ENCODE assay signal across 2 cellular contexts in genomic region chr19:15864824-15865223, GRCh38.
A peak's percentile ranks its signal among the peaks of the same experiment; 100 is the strongest.
TF ChIP-seq lines count a peak whose summit lies in the region.

No MANE protein-coding gene starts in this region.

TF ChIP-seq in HCT116, 20 proteins besides CTCF, POLR2A, EP300 and RAD21:
- no peak for TF ChIP-seq EZH2 (IDR thresholded peaks at IDR 0.05)
- no peak for TF ChIP-seq ZNF274 (IDR thresholded peaks at IDR 0.05; ENCODE audit: low read depth, low read length)

TF ChIP-seq in K562, 482 proteins besides CTCF, POLR2A, EP300 and RAD21:
- TF ChIP-seq ETV6 (IDR thresholded peaks at IDR 0.05; ENCODE audit: borderline replicate concordance in 1 of 2, low read depth in 2 of 2, low read length in 1 of 2) (no peak), ETV6 (CRISPR knock-in tag; IDR thresholded peaks at IDR 0.05; ENCODE audit: borderline replicate concordance) (no peak), SAFB (IDR thresholded peaks at IDR 0.05; ENCODE audit: borderline replicate concordance, low read depth, low read length) (no peak), FOXJ3 (CRISPR knock-in tag; IDR thresholded peaks at IDR 0.05) (no peak), CREBBP (IDR thresholded peaks at IDR 0.05; ENCODE audit: low read depth, low read length) (no peak), POLR2G (IDR thresholded peaks at IDR 0.05; ENCODE audit: low read depth, low read length) (no peak), PCBP1 (IDR thresholded peaks at IDR 0.05; ENCODE audit: low read depth, low read length, poor library complexity, severe bottlenecking) (no peak), CTBP1 (IDR thresholded peaks at IDR 0.05; ENCODE audit: borderline replicate concordance) (peak; percentile 51; the same call in 1 of the 2 replicates), ZBTB33 (CRISPR knock-in tag; IDR thresholded peaks at IDR 0.05) (no peak), SRSF3 (IDR thresholded peaks at IDR 0.05; ENCODE audit: insufficient read depth, low read length) (no peak), ZNF140 (CRISPR knock-in tag; IDR thresholded peaks at IDR 0.05) (no peak), KLF6 (CRISPR knock-in tag; IDR thresholded peaks at IDR 0.05; ENCODE audit: borderline replicate concordance) (no peak), ETV1 (tag; conservative IDR thresholded peaks at IDR 0.05; ENCODE audit: low read depth) (0 out of 2 replicates have a peak, but pooled peaks have one; percentile 33), HNRNPLL (IDR thresholded peaks at IDR 0.05; ENCODE audit: low read depth, low read length, poor library complexity, severe bottlenecking) (peak; percentile 49)
- TF ChIP-seq, protein P1, sequence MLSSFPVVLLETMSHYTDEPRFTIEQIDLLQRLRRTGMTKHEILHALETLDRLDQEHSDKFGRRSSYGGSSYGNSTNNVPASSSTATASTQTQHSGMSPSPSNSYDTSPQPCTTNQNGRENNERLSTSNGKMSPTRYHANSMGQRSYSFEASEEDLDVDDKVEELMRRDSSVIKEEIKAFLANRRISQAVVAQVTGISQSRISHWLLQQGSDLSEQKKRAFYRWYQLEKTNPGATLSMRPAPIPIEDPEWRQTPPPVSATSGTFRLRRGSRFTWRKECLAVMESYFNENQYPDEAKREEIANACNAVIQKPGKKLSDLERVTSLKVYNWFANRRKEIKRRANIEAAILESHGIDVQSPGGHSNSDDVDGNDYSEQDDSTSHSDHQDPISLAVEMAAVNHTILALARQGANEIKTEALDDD (IDR thresholded peaks at IDR 0.05), result 0 out of 2 replicates have a peak, but pooled peaks have one; percentile 28
- TF ChIP-seq, protein P2, sequence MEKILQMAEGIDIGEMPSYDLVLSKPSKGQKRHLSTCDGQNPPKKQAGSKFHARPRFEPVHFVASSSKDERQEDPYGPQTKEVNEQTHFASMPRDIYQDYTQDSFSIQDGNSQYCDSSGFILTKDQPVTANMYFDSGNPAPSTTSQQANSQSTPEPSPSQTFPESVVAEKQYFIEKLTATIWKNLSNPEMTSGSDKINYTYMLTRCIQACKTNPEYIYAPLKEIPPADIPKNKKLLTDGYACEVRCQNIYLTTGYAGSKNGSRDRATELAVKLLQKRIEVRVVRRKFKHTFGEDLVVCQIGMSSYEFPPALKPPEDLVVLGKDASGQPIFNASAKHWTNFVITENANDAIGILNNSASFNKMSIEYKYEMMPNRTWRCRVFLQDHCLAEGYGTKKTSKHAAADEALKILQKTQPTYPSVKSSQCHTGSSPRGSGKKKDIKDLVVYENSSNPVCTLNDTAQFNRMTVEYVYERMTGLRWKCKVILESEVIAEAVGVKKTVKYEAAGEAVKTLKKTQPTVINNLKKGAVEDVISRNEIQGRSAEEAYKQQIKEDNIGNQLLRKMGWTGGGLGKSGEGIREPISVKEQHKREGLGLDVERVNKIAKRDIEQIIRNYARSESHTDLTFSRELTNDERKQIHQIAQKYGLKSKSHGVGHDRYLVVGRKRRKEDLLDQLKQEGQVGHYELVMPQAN (IDR thresholded peaks at IDR 0.05; ENCODE audit: borderline replicate concordance), result no peak
- TF ChIP-seq, protein P3, sequence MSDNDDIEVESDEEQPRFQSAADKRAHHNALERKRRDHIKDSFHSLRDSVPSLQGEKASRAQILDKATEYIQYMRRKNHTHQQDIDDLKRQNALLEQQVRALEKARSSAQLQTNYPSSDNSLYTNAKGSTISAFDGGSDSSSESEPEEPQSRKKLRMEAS (CRISPR knock-in tag; IDR thresholded peaks at IDR 0.05), result no peak
